8 cellular contexts compared by ENCODE assay signal in genomic region chr1:26921126-26921461, GRCh38. TPM values are rescaled to one million over a fixed set of nuclear protein-coding genes. Genes with fewer than 3 reads are reported as not detected.
DNase-seq lines count a peak whose midpoint lies in the region; ATAC-seq and TF ChIP-seq lines count a peak whose summit lies in the region.

No MANE protein-coding gene starts in this region.

- WGBS in lung, 2 donors = 15 to 22% methylated on average over 5 of the region's 5 CpGs

- intact Hi-C loops in CD8-positive, alpha-beta T cell (cut with DNase I, micrococcal nuclease) = loop anchor here (1.0 to 10.0 kb wide), 9 partner anchors 21 to 1689 kb away; partner anchors contain the start of genes GPATCH3 (in 2 of the 2), GPN2 (in 2 of the 2), SLC9A1 (in 1 of the 2) and SYF2 (in 1 of the 2)
- intact Hi-C loops in uterus (cut with DNase I; ENCODE audit: low total_unique reads) = no loop called here

- H3K9me3 Mint-ChIP-seq in CD8-positive, alpha-beta T cell = no peaks in the 10 kb centered on the region

- H3K4me1 Mint-ChIP-seq in CD8-positive, alpha-beta T cell (ENCODE audit: low read depth) = peaks cover 34% of the 10 kb centered on the region

- DNase-seq in CD8-positive, alpha-beta T cell = no peak
- DNase-seq in brain microvascular endothelial cell (no peak), lung (ENCODE audit: low spot score) (no peak), uterus (no peak), AML-193 (lab: John Stamatoyannopoulos, UW) (no peak), dermis blood vessel endothelial cell (no peak)

- peaks cover 23% of the 10 kb centered on the region for H3K4me1 ChIP-seq in CD8-positive, alpha-beta T cell (ENCODE audit: insufficient read depth, low read length)
- peaks cover 3 to 8% of the 10 kb centered on the region in 2 donors for H3K4me1 ChIP-seq in lung (ENCODE audit: control insufficient read depth in 2 of 2, insufficient read depth in 2 of 2, low read length in 2 of 2)
- no peaks in the 10 kb centered on the region for H3K4me1 ChIP-seq in uterus

- in situ Hi-C loops in brain microvascular endothelial cell (cut with HindIII; ENCODE audit: low pct_ligation_motif_present, low sequenced_read_pairs) = no loop called here

- no peaks in the 10 kb centered on the region for H3K27me3 ChIP-seq in CD8-positive, alpha-beta T cell (ENCODE audit: insufficient read depth, low read length)
- H3K27me3 ChIP-seq in brain microvascular endothelial cell (replicated peaks) (no peaks in the 10 kb centered on the region), lung (ENCODE audit: control insufficient read depth, insufficient read depth) (no peaks in the 10 kb centered on the region), uterus (no peaks in the 10 kb centered on the region)

- H3K27me3 Mint-ChIP-seq in CD8-positive, alpha-beta T cell (ENCODE audit: low read depth) = no peaks in the 10 kb centered on the region

- peak; percentile 49 for ATAC-seq in CD8-positive, alpha-beta T cell
- ATAC-seq in HG03342 (IDR thresholded peaks at IDR 0.05; ENCODE audit: unreplicated experiment) (peak; percentile 23), lung (ENCODE audit: insufficient read depth, low FRiP score) (no peak), HG03442 (IDR thresholded peaks at IDR 0.05; ENCODE audit: unreplicated experiment) (no peak)

- peak overlapping the region; percentile 99 for H3K27ac Mint-ChIP-seq in CD8-positive, alpha-beta T cell

- peak overlapping the region; percentile 95 for H3K4me3 Mint-ChIP-seq in CD8-positive, alpha-beta T cell

- H3K4me3 ChIP-seq in CD8-positive, alpha-beta T cell (ENCODE audit: low read depth, low read length) = peak overlapping the region; percentile 95
- H3K4me3 ChIP-seq in brain microvascular endothelial cell (ENCODE audit: low read depth, low read length) = peak overlapping the region; percentile 88
- H3K4me3 ChIP-seq in lung = peak overlapping the region; percentile 13
- peak overlapping the region; percentile 88 to 100 for H3K4me3 ChIP-seq in uterus

- H3K36me3 ChIP-seq in CD8-positive, alpha-beta T cell (ENCODE audit: insufficient read depth, low read length) = peaks cover 10% of the 10 kb centered on the region
- H3K36me3 ChIP-seq in brain microvascular endothelial cell (replicated peaks) (peaks cover 17% of the 10 kb centered on the region), lung (ENCODE audit: control insufficient read depth in 2 of 2, insufficient read depth in 2 of 2, low read length in 2 of 2) (peaks cover 12% of the 10 kb centered on the region in 2 donors), uterus (no peaks in the 10 kb centered on the region)

- POLR2A ChIA-PET in CD8-positive, alpha-beta T cell (lab: Charles Lee) = interaction anchor here (0.7 to 2.4 kb wide), 6 partner anchors 21 to 488 kb away, joined by 3 to 11 read pairs (median 4); partner anchors contain the start of genes GPATCH3 and GPN2

- peaks cover 23% of the 10 kb centered on the region for H3K36me3 Mint-ChIP-seq in CD8-positive, alpha-beta T cell

- no peak for TF ChIP-seq CTCF in CD8-positive, alpha-beta T cell (IDR thresholded peaks at IDR 0.05)
- TF ChIP-seq CTCF in brain microvascular endothelial cell (IDR thresholded peaks at IDR 0.05; ENCODE audit: low read depth, low read length, missing control alignments) (no peak), lung (IDR thresholded peaks at IDR 0.05; ENCODE audit: control extremely low read depth, extremely low read depth) (no peak), uterus (IDR thresholded peaks at IDR 0.05) (no peak)

- H3K27ac ChIP-seq in CD8-positive, alpha-beta T cell (ENCODE audit: low read depth, low read length) = peak overlapping the region; percentile 90
- H3K27ac ChIP-seq in brain microvascular endothelial cell (peak overlapping the region; percentile 56), lung (ENCODE audit: low read depth in 1 of 2, low read length in 1 of 2) (peak overlapping the region; percentile 73 to 78), uterus (peak overlapping the region; percentile 72 to 94)

- TF ChIP-seq POLR2A in uterus (IDR thresholded peaks at IDR 0.05) = no peak

- no peaks in the 10 kb centered on the region for H3K9me3 ChIP-seq in CD8-positive, alpha-beta T cell (ENCODE audit: low read length)
- H3K9me3 ChIP-seq in lung (ENCODE audit: control insufficient read depth in 2 of 2, insufficient read depth in 1 of 2, low read length in 1 of 2) (no peaks in the 10 kb centered on the region), uterus (no peaks in the 10 kb centered on the region)

- CTCF ChIA-PET in CD8-positive, alpha-beta T cell (lab: Charles Lee) = interaction anchor here (1.6 kb wide), 1 partner anchor 39 kb away, joined by 4 read pairs; the partner anchor contains the start of gene KDF1

RNA-seq across cellular contexts. Expression of gene NUDC, which starts 0.4 kb away (rescaled TPM):
- 10 to 100 TPM; 51.9 to 55.0 TPM for total RNA-seq in CD8-positive, alpha-beta T cell
- total RNA-seq in lung = 10 to 100 TPM; 39.3 to 68.7 TPM
- 10 to 100 TPM; 60.1 to 77.8 TPM for polyA plus RNA-seq in lung
- 100 to 1,000 TPM in 1 of 4 donors, 10 to 100 TPM in 3; 20.6 to 133 (median 41.0) TPM for total RNA-seq in uterus
- total RNA-seq in dermis blood vessel endothelial cell = 20.4 and 33.3 TPM in 2 replicates

RNA-seq across cellular contexts. Expression of gene NR0B2, which starts 7.3 kb away (rescaled TPM):
- not detected for total RNA-seq in CD8-positive, alpha-beta T cell
- total RNA-seq in lung (1 to 10 TPM; 2.1 to 2.3 TPM), uterus (not detected), dermis blood vessel endothelial cell (not detected in 2 replicates)
- 1 to 10 TPM; 1.6 to 6.0 TPM for polyA plus RNA-seq in lung

RNA-seq across cellular contexts. Expression of gene GPATCH3, which starts 20.8 kb away (rescaled TPM):
- total RNA-seq in CD8-positive, alpha-beta T cell = 10 to 100 TPM; 47.8 to 47.9 TPM
- 10 to 100 TPM; 10.4 to 16.7 TPM for total RNA-seq in lung
- polyA plus RNA-seq in lung = 10 to 100 TPM; 11.5 to 17.5 TPM
- 10 to 100 TPM in 2 of 4 donors, 1 to 10 TPM in 2; 1.3 to 15.9 (median 7.0) TPM for total RNA-seq in uterus
- total RNA-seq in dermis blood vessel endothelial cell = 10.7 and 11.2 TPM in 2 replicates

RNA-seq across cellular contexts. Expression of gene GPN2, which starts 31.0 kb away (rescaled TPM):
- total RNA-seq in CD8-positive, alpha-beta T cell = 10 to 100 TPM; 35.1 to 37.4 TPM
- total RNA-seq in lung (10 to 100 TPM; 13.7 to 25.6 TPM), uterus (10 to 100 TPM in 3 of 4 donors, 1 to 10 TPM in 1; 3.5 to 21.7 (median 11.4) TPM), dermis blood vessel endothelial cell (9.4 and 10.7 TPM in 2 replicates)
- 10 to 100 TPM; 15.3 to 17.6 TPM for polyA plus RNA-seq in lung

RNA-seq across cellular contexts. Expression of gene KDF1, which starts 39.2 kb away (rescaled TPM):
- total RNA-seq in CD8-positive, alpha-beta T cell = 1 to 10 TPM in 1 of 2 experiments, under 1 TPM in 1; 0.92 to 1.3 TPM
- total RNA-seq in lung = 1 to 10 TPM; 6.6 to 9.3 TPM
- polyA plus RNA-seq in lung = 10 to 100 TPM in 1 of 2 donors, 1 to 10 TPM in 1; 8.3 to 12.5 TPM
- 1 to 10 TPM in 1 of 4 donors, not detected in 3; 1.9 TPM for total RNA-seq in uterus
- total RNA-seq in dermis blood vessel endothelial cell = not detected in 2 replicates

Comparison
In these comparisons a context has a peak if more than half of its experiments do, and no peak if none do; other contexts are left out.
1. ATAC-seq: peak in CD8-positive, alpha-beta T cell (single experiment) and HG03342 (single experiment); none in lung (single experiment) and HG03442 (single experiment).
2. H3K4me3 ChIP-seq: peak in every context shown above with its lines; median percentile 95 in CD8-positive, alpha-beta T cell; 94 in uterus; 88 in brain microvascular endothelial cell; 13 in lung.
3. Peak in every context shown above with its lines, with median percentiles within 50 percentile points of each other: H3K27ac ChIP-seq.